22 cellular contexts compared by ENCODE assay signal in genomic region chr20:8519887-8520286, GRCh38.
"Had no signal": no experiment of that assay in that cellular context is flagged by ENCODE, and none has a peak within 500 bp of the region (broad histone marks: within the 10 kb centered on the region; RNA-seq: fewer than 3 reads in every experiment).

No MANE protein-coding gene starts in this region.

- H3K27ac ChIP-seq: coronary artery, dorsolateral prefrontal cortex, epithelial cell of prostate, esophagus squamous epithelium, gastrocnemius medialis, heart right ventricle, left lung, lower lobe of right lung had no signal

- H3K4me3 ChIP-seq: coronary artery, dorsolateral prefrontal cortex, esophagus squamous epithelium, gastrocnemius medialis, heart right ventricle, left lung, lower lobe of right lung had no signal

- ATAC-seq: esophagus mucosa, gastrocnemius medialis, heart right ventricle, left cardiac atrium, left lung, left ventricle myocardium superior, lower lobe of right lung had no signal

- H3K4me1 ChIP-seq: esophagus squamous epithelium, lower lobe of right lung had no signal

- H3K36me3 ChIP-seq: esophagus squamous epithelium, gastrocnemius medialis, heart right ventricle, left lung, lower lobe of right lung had no signal

- DNase-seq: dermis blood vessel endothelial cell; dorsolateral prefrontal cortex; effector CD4-positive, alpha-beta T cell; effector memory CD4-positive, alpha-beta T cell; erythroblast; esophagus squamous epithelium; foreskin fibroblast; foreskin melanocyte; gastrocnemius medialis; glutamatergic neuron; head of caudate nucleus; heart right ventricle; hippocampal formation; left cardiac atrium; left lung; left ventricle myocardium superior; lower lobe of right lung; mesenchymal stem cell; midbrain had no signal

- H3K27me3 ChIP-seq: dorsolateral prefrontal cortex, esophagus squamous epithelium, gastrocnemius medialis, heart right ventricle, left lung had no signal

- H3K9me3 ChIP-seq: esophagus squamous epithelium, gastrocnemius medialis, heart right ventricle, left lung, lower lobe of right lung had no signal
